11 cellular contexts compared by ENCODE assay signal in genomic region chrX:69505772-69506616, GRCh38. TPM values are rescaled to one million over a fixed set of nuclear protein-coding genes. Genes with fewer than 3 reads are reported as not detected.
DNase-seq lines count a peak whose midpoint lies in the region; ATAC-seq and TF ChIP-seq lines count a peak whose summit lies in the region.
"Had no signal": no experiment of that assay in that cellular context is flagged by ENCODE, and none has a peak within 500 bp of the region (broad histone marks: within the 10 kb centered on the region; RNA-seq: fewer than 3 reads in every experiment).

No MANE protein-coding gene starts in this region.

- H3K4me1 ChIP-seq in endodermal cell (ENCODE audit: control insufficient read depth, insufficient read depth, low read length): no peaks in the 10 kb centered on the region
- no peaks in the 10 kb centered on the region for H3K4me1 ChIP-seq in naive thymus-derived CD4-positive, alpha-beta T cell (ENCODE audit: control insufficient read depth in 2 of 2, insufficient read depth in 2 of 2, low read length in 2 of 2)
- no peaks in the 10 kb centered on the region for H3K4me1 ChIP-seq in Karpas-422 (ENCODE audit: low read length)

- no peak for ATAC-seq in naive thymus-derived CD4-positive, alpha-beta T cell
- ATAC-seq in left colon: no peak

- TF ChIP-seq CTCF in LNCaP clone FGC (IDR thresholded peaks at IDR 0.05; ENCODE audit: control insufficient read depth, extremely low read depth, insufficient read depth): no peak
- no peak for TF ChIP-seq CTCF in endodermal cell (conservative IDR thresholded peaks at IDR 0.05)

- H3K4me2 ChIP-seq in Karpas-422 (ENCODE audit: low read depth, low read length, poor library complexity, severe bottlenecking): no peak overlapping the region

- H3K9ac ChIP-seq in endodermal cell (ENCODE audit: extremely low read depth, low read length, poor library complexity, severe bottlenecking): peak overlapping the region; percentile 6
- H3K9ac ChIP-seq in Karpas-422 (ENCODE audit: low read length): no peak overlapping the region

- POLR2A ChIA-PET in naive thymus-derived CD4-positive, alpha-beta T cell (lab: Charles Lee): no interaction called here

- peaks cover 48% of the 10 kb centered on the region for H3K9me3 Mint-ChIP-seq in endodermal cell
- peaks cover 0 to 4% (median 0%) of the 10 kb centered on the region in 11 donors for H3K9me3 Mint-ChIP-seq in naive thymus-derived CD4-positive, alpha-beta T cell

- H3K4me3 ChIP-seq in LNCaP clone FGC (ENCODE audit: low read depth, low read length): peak overlapping the region; percentile 61
- H3K4me3 ChIP-seq in endodermal cell (ENCODE audit: low read length): peak overlapping the region; percentile 85
- H3K4me3 ChIP-seq in naive thymus-derived CD4-positive, alpha-beta T cell (ENCODE audit: low read length): no peak overlapping the region
- H3K4me3 ChIP-seq in Karpas-422 (ENCODE audit: low read length): no peak overlapping the region

- peaks cover 10% of the 10 kb centered on the region for H3K27me3 Mint-ChIP-seq in endodermal cell (ENCODE audit: insufficient read depth)
- H3K27me3 Mint-ChIP-seq in naive thymus-derived CD4-positive, alpha-beta T cell: peaks cover 0 to 33% (median 16%) of the 10 kb centered on the region in 5 donors

- no peak overlapping the region for H2AFZ ChIP-seq in Karpas-422 (ENCODE audit: low read length)

- 4 to 10% methylated on average over 5 to 30 of the region's 36 CpGs for WGBS in endodermal cell (ENCODE audit: insufficient coverage in 1 of 2, insufficient read length in 1 of 2), 2 experiments

- peaks cover 39% of the 10 kb centered on the region for H3K36me3 Mint-ChIP-seq in endodermal cell (ENCODE audit: low read depth)
- H3K36me3 Mint-ChIP-seq in naive thymus-derived CD4-positive, alpha-beta T cell: no peaks in the 10 kb centered on the region

- intact Hi-C loops in naive thymus-derived CD4-positive, alpha-beta T cell (cut with micrococcal nuclease): loop anchor here in 1 of 2 donors (2.0 kb wide), 1 partner anchor 111 kb away; the partner anchor contains the start of gene EDA
- intact Hi-C loops in left colon (cut with DNase I, micrococcal nuclease): no loop called here

- H3K9me2 ChIP-seq in Karpas-422 (replicated peaks; ENCODE audit: insufficient read depth, low read length): no peaks in the 10 kb centered on the region

- H3K4me1 Mint-ChIP-seq in endodermal cell: peaks cover 12% of the 10 kb centered on the region
- H3K4me1 Mint-ChIP-seq in naive thymus-derived CD4-positive, alpha-beta T cell: peaks cover 0 to 3% (median 0%) of the 10 kb centered on the region in 7 donors

- DNase-seq in COLO668 (lab: John Stamatoyannopoulos, UW; ENCODE audit: unreplicated experiment) (peak; percentile 7), LNCaP clone FGC (ENCODE audit: low read depth) (no peak), endodermal cell (peak; percentile 40), Karpas-422 (no peak), NCI-H1105 treated with DMSO at 0.1 percent for 48 hours (lab: John Stamatoyannopoulos, UW) (no peak), cerebellar nuclear complex (lab: John Stamatoyannopoulos, UW) (no peak), left colon (no peak)
- no peak for DNase-seq in naive thymus-derived CD4-positive, alpha-beta T cell
- DNase-seq: activated effector memory CD4-positive, alpha-beta T cell treated with Interleukin-2 at 50 U/mL for 16 hours; DMS153; hippocampal formation had no signal

- H3K27ac Mint-ChIP-seq in endodermal cell: no peak overlapping the region
- H3K27ac Mint-ChIP-seq in naive thymus-derived CD4-positive, alpha-beta T cell: no peak overlapping the region

- H3K27ac ChIP-seq in endodermal cell (ENCODE audit: low read depth, low read length) (no peak overlapping the region), Karpas-422 (ENCODE audit: low read length) (no peak overlapping the region)
- no peak overlapping the region for H3K27ac ChIP-seq in naive thymus-derived CD4-positive, alpha-beta T cell (ENCODE audit: low read depth, low read length)

- no peaks in the 10 kb centered on the region for H4K20me1 ChIP-seq in Karpas-422 (ENCODE audit: insufficient read depth, low read depth, low read length)

- H3K4me3 Mint-ChIP-seq in endodermal cell: peak overlapping the region; percentile 76
- H3K4me3 Mint-ChIP-seq in naive thymus-derived CD4-positive, alpha-beta T cell: peak overlapping the region in 8 of 10 donors; percentile 44 to 89 (median 64)

- H3K79me2 ChIP-seq in Karpas-422 (ENCODE audit: low read length): no peaks in the 10 kb centered on the region

- H3K36me3 ChIP-seq in endodermal cell (ENCODE audit: control insufficient read depth, insufficient read depth, low read length) (peaks cover 36% of the 10 kb centered on the region), Karpas-422 (ENCODE audit: insufficient read depth, low read length) (no peaks in the 10 kb centered on the region)
- H3K36me3 ChIP-seq in naive thymus-derived CD4-positive, alpha-beta T cell (ENCODE audit: control insufficient read depth in 2 of 3, insufficient read depth in 3 of 3, low read length in 3 of 3): no peaks in the 10 kb centered on the region

- H3K9me3 ChIP-seq in endodermal cell (ENCODE audit: control insufficient read depth, low read length) (no peaks in the 10 kb centered on the region), Karpas-422 (ENCODE audit: low read length) (no peaks in the 10 kb centered on the region)
- H3K9me3 ChIP-seq in naive thymus-derived CD4-positive, alpha-beta T cell (ENCODE audit: control insufficient read depth in 2 of 3, low read length in 3 of 3): no peaks in the 10 kb centered on the region

- CTCF ChIA-PET in naive thymus-derived CD4-positive, alpha-beta T cell (lab: Charles Lee): no interaction called here

- H3K27me3 ChIP-seq in endodermal cell (ENCODE audit: control insufficient read depth, insufficient read depth, low read length, poor library complexity, severe bottlenecking) (no peaks in the 10 kb centered on the region), Karpas-422 (ENCODE audit: low read length) (no peaks in the 10 kb centered on the region)
- no peaks in the 10 kb centered on the region for H3K27me3 ChIP-seq in naive thymus-derived CD4-positive, alpha-beta T cell (ENCODE audit: control insufficient read depth in 2 of 2, insufficient read depth in 2 of 2, low read length in 2 of 2)

RNA-seq across cellular contexts. Expression of gene NALF2, which starts 1.9 kb away (rescaled TPM):
- total RNA-seq in endodermal cell: 10 to 100 TPM; 43.1 to 56.4 TPM
- polyA plus RNA-seq in endodermal cell (2013, experiment 1 of 2): 6.1 TPM
- 6.5 TPM for polyA plus RNA-seq in endodermal cell (2013, experiment 2 of 2)
- total RNA-seq in naive thymus-derived CD4-positive, alpha-beta T cell: under 1 TPM in 3 of 5 experiments, not detected in 2; 0.27 to 0.50 (median 0.34) TPM
- not detected for polyA plus RNA-seq in naive thymus-derived CD4-positive, alpha-beta T cell
- 0.41 and 0.65 TPM in 2 replicates for total RNA-seq in Karpas-422 (2014; rRNA removed; shearing (Covaris generic); ENCODE audit: low replicate concordance)
- under 1 TPM; 0.67 to 0.70 TPM for total RNA-seq in left colon

Comparison
In these comparisons a context has a peak if more than half of its experiments do, and no peak if none do; other contexts are left out.
1. DNase-seq: peak in COLO668 (single experiment) and endodermal cell (single experiment); none in LNCaP clone FGC (single experiment), naive thymus-derived CD4-positive, alpha-beta T cell (0 of 9), Karpas-422 (single experiment), NCI-H1105 treated with DMSO at 0.1 percent for 48 hours (single experiment), cerebellar nuclear complex (0 of 2) and left colon (0 of 2).
2. H3K4me3 ChIP-seq: peak in LNCaP clone FGC (single experiment) and endodermal cell (single experiment); none in naive thymus-derived CD4-positive, alpha-beta T cell (single experiment) and Karpas-422 (single experiment).
3. RNA of gene NALF2, which starts 1.9 kb away (total RNA-seq): 43.1 to 56.4 TPM in endodermal cell; 0.67 to 0.70 TPM in left colon, 0.41 to 0.65 TPM in Karpas-422 and 0.27 to 0.50 TPM in naive thymus-derived CD4-positive, alpha-beta T cell; every median in the first group is over 10 times any median in the second.